ENCODE assay signal across 8 cellular contexts in genomic region chr11:74989269-74989655, GRCh38. TPM values are rescaled to one million over a fixed set of nuclear protein-coding genes. Genes with fewer than 3 reads are reported as not detected.
DNase-seq lines count a peak whose midpoint lies in the region; ATAC-seq and TF ChIP-seq lines count a peak whose summit lies in the region.

No MANE protein-coding gene starts in this region.

- 1 to 3% methylated on average over 8 of the region's 8 CpGs for WGBS in body of pancreas, 2 donors
- WGBS in aorta, 2 donors, result 1% methylated on average over 8 of the region's 8 CpGs

- peaks cover 32% of the 10 kb centered on the region for H3K36me3 Mint-ChIP-seq in activated T-cell treated with anti-CD3 and anti-CD28 coated beads, Interleukin-2, amount 50 U/mL, for 24 hours (ENCODE audit: low read depth)
- peaks cover 1% of the 10 kb centered on the region for H3K36me3 Mint-ChIP-seq in IgD-negative memory B cell
- no peaks in the 10 kb centered on the region for H3K36me3 Mint-ChIP-seq in memory B cell

- peak overlapping the region; percentile 95 for H3K4me3 Mint-ChIP-seq in activated T-cell treated with anti-CD3 and anti-CD28 coated beads, Interleukin-2, amount 50 U/mL, for 24 hours
- H3K4me3 Mint-ChIP-seq in IgD-negative memory B cell (peak overlapping the region; percentile 94 to 99 (median 96)), memory B cell (peak overlapping the region; percentile 98)

- no peaks in the 10 kb centered on the region for H3K27me3 ChIP-seq in body of pancreas
- no peaks in the 10 kb centered on the region for H3K27me3 ChIP-seq in aorta (ENCODE audit: control insufficient read depth in 1 of 2, insufficient read depth in 2 of 2, low read length in 1 of 2)

- H3K9me3 ChIP-seq in body of pancreas (no peaks in the 10 kb centered on the region), aorta (ENCODE audit: control insufficient read depth, low read length) (no peaks in the 10 kb centered on the region)

- H3K27me3 Mint-ChIP-seq in activated T-cell treated with anti-CD3 and anti-CD28 coated beads, Interleukin-2, amount 50 U/mL, for 24 hours, result no peaks in the 10 kb centered on the region
- no peaks in the 10 kb centered on the region for H3K27me3 Mint-ChIP-seq in IgD-negative memory B cell
- no peaks in the 10 kb centered on the region for H3K27me3 Mint-ChIP-seq in memory B cell

- H3K9me3 Mint-ChIP-seq in activated T-cell treated with anti-CD3 and anti-CD28 coated beads, Interleukin-2, amount 50 U/mL, for 24 hours, result no peaks in the 10 kb centered on the region
- no peaks in the 10 kb centered on the region for H3K9me3 Mint-ChIP-seq in IgD-negative memory B cell
- no peaks in the 10 kb centered on the region for H3K9me3 Mint-ChIP-seq in memory B cell

- H3K36me3 ChIP-seq in body of pancreas (replicated peaks in 1 of 2; ENCODE audit: insufficient read depth in 1 of 2, low read depth in 2 of 2) (no peaks in the 10 kb centered on the region), aorta (ENCODE audit: control insufficient read depth in 1 of 2, insufficient read depth in 2 of 2, low read length in 1 of 2) (no peaks in the 10 kb centered on the region)

- H3K4me1 ChIP-seq in body of pancreas (peaks cover 22% of the 10 kb centered on the region), aorta (ENCODE audit: control insufficient read depth in 1 of 2, insufficient read depth in 2 of 2, low read length in 2 of 2) (peaks cover 0 to 3% of the 10 kb centered on the region in 2 donors)

- intact Hi-C loops in body of pancreas (cut with DNase I) (no loop called here), aorta (cut with DNase I) (loop anchor here in 1 of 2 donors (2.0 kb wide), 1 partner anchor 40 kb away; the partner anchor contains the start of genes SPCS2 and XRRA1)

- DNase-seq in activated T-cell treated with anti-CD3 and anti-CD28 coated beads, Interleukin-2, amount 50 U/mL, for 24 hours, result no peak
- no peak for DNase-seq in activated T-cell treated with anti-CD3 and anti-CD28 coated beads, Interleukin-2, amount 50 U/mL, for 1 hour
- DNase-seq in body of pancreas (no peak), memory B cell (ENCODE audit: low spot score in 2 of 2) (no peak), aorta (no peak), NCI-H446 treated with DMSO at 0.1 percent for 48 hours (lab: John Stamatoyannopoulos, UW) (no peak), OCI-M1 (lab: John Stamatoyannopoulos, UW) (no peak)

- H3K27ac ChIP-seq in body of pancreas (peak overlapping the region; percentile 71 to 86 (median 79)), aorta (ENCODE audit: low read depth in 1 of 2, low read length in 2 of 2) (peak overlapping the region in 1 of 2 donors; percentile 26)

- ATAC-seq in body of pancreas (no peak), memory B cell (ENCODE audit: low read depth) (peak; percentile 22), aorta (ENCODE audit: low FRiP score) (peak; percentile 17)

- peaks cover 32% of the 10 kb centered on the region for H3K4me1 Mint-ChIP-seq in activated T-cell treated with anti-CD3 and anti-CD28 coated beads, Interleukin-2, amount 50 U/mL, for 24 hours (ENCODE audit: low read depth)
- H3K4me1 Mint-ChIP-seq in IgD-negative memory B cell, result peaks cover 18 to 38% (median 33%) of the 10 kb centered on the region in 3 donors
- H3K4me1 Mint-ChIP-seq in memory B cell, result peaks cover 27% of the 10 kb centered on the region

- H3K4me3 ChIP-seq in body of pancreas (peak overlapping the region; percentile 71 to 86), aorta (ENCODE audit: low read length in 2 of 2) (peak overlapping the region; percentile 43 to 54)

- no peak for TF ChIP-seq CTCF in body of pancreas (IDR thresholded peaks at IDR 0.05)

- no peak for TF ChIP-seq POLR2A in body of pancreas (IDR thresholded peaks at IDR 0.05)

- peak overlapping the region; percentile 93 for H3K27ac Mint-ChIP-seq in activated T-cell treated with anti-CD3 and anti-CD28 coated beads, Interleukin-2, amount 50 U/mL, for 24 hours
- H3K27ac Mint-ChIP-seq in IgD-negative memory B cell, result peak overlapping the region; percentile 84 to 88 (median 88)
- peak overlapping the region; percentile 89 for H3K27ac Mint-ChIP-seq in memory B cell

RNA-seq across cellular contexts. Expression of gene NEU3, which starts 0.5 kb away (rescaled TPM):
- polyA plus RNA-seq in IgD-negative memory B cell, result 0.89 TPM
- total RNA-seq in body of pancreas, result 1 to 10 TPM; 1.6 to 8.6 TPM
- 10 to 100 TPM; 10.1 to 13.7 TPM for total RNA-seq in aorta
- 1 to 10 TPM; 1.4 to 3.6 TPM for polyA plus RNA-seq in aorta

RNA-seq across cellular contexts. Expression of gene SPCS2, which starts 40.2 kb away (rescaled TPM):
- 322 TPM for polyA plus RNA-seq in IgD-negative memory B cell
- total RNA-seq in body of pancreas, result 10 to 100 TPM; 15.5 to 30.4 TPM
- total RNA-seq in aorta, result 100 to 1,000 TPM; 126 to 134 TPM
- polyA plus RNA-seq in aorta, result 100 to 1,000 TPM in 1 of 2 donors, 10 to 100 TPM in 1; 78.1 to 120 TPM

RNA-seq across cellular contexts. Expression of gene XRRA1, which starts 40.4 kb away (rescaled TPM):
- polyA plus RNA-seq in IgD-negative memory B cell (4.8 TPM), aorta (1 to 10 TPM; 2.0 to 2.5 TPM)
- total RNA-seq in body of pancreas (10 to 100 TPM; 15.6 to 35.3 TPM), aorta (10 to 100 TPM; 14.9 to 23.4 TPM)

Comparison
In these comparisons a context has a peak if more than half of its experiments do, and no peak if none do; other contexts are left out.
1. RNA of gene SPCS2, which starts 40.2 kb away (total RNA-seq): 126 to 134 TPM in aorta; 15.5 to 30.4 TPM in body of pancreas; every median in the first group is over 4 times any median in the second.
2. Peak in every context shown above with its lines, with median percentiles within 50 percentile points of each other: H3K27ac Mint-ChIP-seq and H3K4me3 Mint-ChIP-seq.